Comparison of ENCODE assay signal across 8 cellular contexts in the genomic region with DNA sequence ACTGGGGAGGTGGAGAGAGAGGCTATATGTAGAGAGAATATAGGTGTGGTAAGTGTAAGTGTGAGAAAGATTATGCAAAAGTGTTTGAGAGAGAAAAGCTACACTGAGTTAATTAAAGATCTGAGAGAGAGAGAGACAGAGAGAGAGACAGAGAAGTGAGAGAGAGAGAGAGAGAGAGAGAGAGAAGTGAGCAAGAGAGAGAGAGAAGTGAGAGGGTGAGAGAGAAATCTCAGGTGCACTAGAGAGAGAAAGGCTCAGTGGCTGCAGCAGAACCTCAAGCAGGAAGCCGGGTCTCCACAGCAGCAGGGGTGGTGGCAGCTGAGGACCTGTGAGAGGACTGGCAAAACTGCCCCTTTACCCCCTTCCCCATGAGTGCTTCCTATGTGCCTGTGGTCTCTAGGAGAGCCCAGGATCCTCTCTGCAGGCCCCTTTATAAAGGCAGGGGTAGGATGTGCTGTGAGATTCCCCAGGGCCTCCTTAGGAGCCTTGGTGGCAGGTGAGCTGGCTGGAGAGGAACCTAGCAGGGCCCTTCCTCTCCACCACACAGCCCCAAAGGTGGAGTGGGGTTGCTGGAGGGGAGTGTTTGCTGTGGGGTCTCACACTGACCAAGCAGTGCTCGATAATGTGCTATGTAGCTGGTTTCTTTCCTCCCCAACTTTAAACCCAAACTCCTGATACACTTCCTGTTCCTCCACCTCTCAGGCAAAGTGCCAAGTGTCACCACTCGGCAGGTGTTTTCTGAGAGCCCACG. TPM values are rescaled to one million over a fixed set of nuclear protein-coding genes. Genes with fewer than 3 reads are reported as not detected.
DNase-seq lines count a peak whose midpoint lies in the region; ATAC-seq and TF ChIP-seq lines count a peak whose summit lies in the region.

No MANE protein-coding gene starts in this region.

- H3K4me3 ChIP-seq in lung, result no peak overlapping the region

- in situ Hi-C loops in GM13976 (cut with MboI; ENCODE audit: low sequenced_read_pairs, unreplicated experiment), result no loop called here

- H3K4me1 ChIP-seq in lung (ENCODE audit: control insufficient read depth in 2 of 2, insufficient read depth in 2 of 2, low read length in 2 of 2), result peaks cover 0 to 7% of the 10 kb centered on the region in 2 donors

- DNase-seq in GM13976 (ENCODE audit: low spot score) (peak; percentile 58), lung (ENCODE audit: low spot score) (peak; percentile 38), kidney glomerular epithelial cell (lab: John Stamatoyannopoulos, UW) (no peak), cerebellar cortex (ENCODE audit: low spot score) (no peak)
- DNase-seq in activated CD4-positive, alpha-beta T cell treated with anti-CD3 and anti-CD28 coated beads, Interleukin-2, amount 50 U/mL, for 48 hours, result peak; percentile 11 to 27

- no peaks in the 10 kb centered on the region for H3K36me3 ChIP-seq in lung (ENCODE audit: control insufficient read depth in 2 of 2, insufficient read depth in 2 of 2, low read length in 2 of 2)

- peak overlapping the region in 1 of 2 donors; percentile 71 for H3K27ac ChIP-seq in lung (ENCODE audit: low read depth in 1 of 2, low read length in 1 of 2)

- ATAC-seq in HG02798 (IDR thresholded peaks at IDR 0.05; ENCODE audit: poor library complexity, unreplicated experiment) (peak; percentile 71), lung (ENCODE audit: insufficient read depth, low FRiP score) (no peak), esophagus mucosa (no peak), GM21367 (IDR thresholded peaks at IDR 0.05; ENCODE audit: unreplicated experiment) (no peak)

- H3K27me3 ChIP-seq in lung (ENCODE audit: control insufficient read depth, insufficient read depth), result no peaks in the 10 kb centered on the region

- H3K9me3 ChIP-seq in lung (ENCODE audit: control insufficient read depth in 2 of 2, insufficient read depth in 1 of 2, low read length in 1 of 2), result peaks cover 0 to 2% of the 10 kb centered on the region in 2 donors

- 22 to 30% methylated on average over 4 of the region's 4 CpGs for WGBS in lung, 2 donors

- TF ChIP-seq CTCF in GM13976 (IDR thresholded peaks at IDR 0.05; ENCODE audit: borderline replicate concordance, control extremely low read depth, extremely low read depth, insufficient read depth, missing control alignments) (no peak), lung (IDR thresholded peaks at IDR 0.05; ENCODE audit: control extremely low read depth, extremely low read depth) (peak; percentile 5)

RNA-seq across cellular contexts. Expression of a gene that starts 52.6 kb away (rescaled TPM):
- total RNA-seq in lung (1 to 10 TPM; 5.2 to 9.6 TPM), esophagus mucosa (0.56 TPM)
- 1 to 10 TPM in 1 of 2 donors, under 1 TPM in 1; 0.85 to 2.5 TPM for polyA plus RNA-seq in lung

Comparison
In these comparisons a context has a peak if more than half of its experiments do, and no peak if none do; other contexts are left out.
1. DNase-seq: peak in GM13976 (single experiment), activated CD4-positive, alpha-beta T cell treated with anti-CD3 and anti-CD28 coated beads, Interleukin-2, amount 50 U/mL, for 48 hours (2 of 2) and lung (single experiment); none in kidney glomerular epithelial cell (single experiment) and cerebellar cortex (single experiment).